Comparison of ENCODE assay signal across 8 cellular contexts in genomic region chr16:30407794-30408534, GRCh38. TPM values are rescaled to one million over a fixed set of nuclear protein-coding genes. Genes with fewer than 3 reads are reported as not detected.
DNase-seq lines count a peak whose midpoint lies in the region; TF ChIP-seq lines count a peak whose summit lies in the region.

No MANE protein-coding gene starts in this region.

- H3K36me3 Mint-ChIP-seq in H9 (ENCODE audit: insufficient read depth in 1 of 3, low read depth in 3 of 3) = peaks cover 16 to 22% (median 16%) of the 10 kb centered on the region in 3 experiments; a peak in 6 of 7 replicates

- peak overlapping the region; percentile 77 for H3K18ac ChIP-seq in H9 (ENCODE audit: insufficient read length, low read depth, low read length)

- no peak for DNase-seq in BJ (ENCODE audit: low read depth)
- no peak for DNase-seq in H9
- DNase-seq in ascending aorta (ENCODE audit: low spot score in 2 of 2) = no peak
- no peak for DNase-seq in NCI-H226
- no peak for DNase-seq in kidney glomerular epithelial cell (lab: John Stamatoyannopoulos, UW)
- DNase-seq in KBM-7 = no peak

- no peak overlapping the region for H2AK5ac ChIP-seq in H9 (ENCODE audit: insufficient read length, low read length)

- H3K4me3 ChIP-seq in BJ (ENCODE audit: low read depth, low read length) (peak overlapping the region; percentile 57), ascending aorta (peak overlapping the region; percentile 67 to 82), iPS-18c (ENCODE audit: insufficient read depth, low read depth, low read length) (peak overlapping the region; percentile 80), subcutaneous abdominal adipose tissue (ENCODE audit: low read depth in 1 of 5, low read length in 5 of 5) (peak overlapping the region in 4 of 5 donors; percentile 58 to 77 (median 64))

- H3K36me3 ChIP-seq in BJ (ENCODE audit: control insufficient read depth, insufficient read depth, low read length) (peaks cover 4% of the 10 kb centered on the region), ascending aorta (peaks cover 5 to 11% of the 10 kb centered on the region in 2 donors), subcutaneous abdominal adipose tissue (ENCODE audit: control insufficient read depth in 5 of 5, insufficient read depth in 5 of 5, low read length in 5 of 5) (peaks cover 0 to 11% (median 5%) of the 10 kb centered on the region in 5 donors)

- no peak overlapping the region for H3K23ac ChIP-seq in H9 (ENCODE audit: insufficient read length, low read depth, low read length)

- H3K4me1 ChIP-seq in H9 (ENCODE audit: insufficient read depth, low read length) = no peaks in the 10 kb centered on the region
- H3K4me1 ChIP-seq in ascending aorta = peaks cover 8 to 16% of the 10 kb centered on the region in 2 donors
- H3K4me1 ChIP-seq in subcutaneous abdominal adipose tissue (ENCODE audit: control insufficient read depth in 5 of 5, insufficient read depth in 5 of 5, low read length in 5 of 5) = peaks cover 4 to 27% (median 24%) of the 10 kb centered on the region in 5 donors

- H4K5ac ChIP-seq in H9 (ENCODE audit: insufficient read length, low read depth, low read length) = no peak overlapping the region

- TF ChIP-seq CTCF in BJ (IDR thresholded peaks at IDR 0.05; ENCODE audit: insufficient read depth, low read depth, low read length) = no peak
- TF ChIP-seq CTCF in H9 (conservative IDR thresholded peaks at IDR 0.05) = no peak
- no peak for TF ChIP-seq CTCF in ascending aorta (IDR thresholded peaks at IDR 0.05)

- no CpG with 5 or more reads among the region's 20 CpGs for WGBS in H9 (ENCODE audit: extremely low coverage, insufficient read length, low lambda C conversion rate)

- H3K79me1 ChIP-seq in H9 (ENCODE audit: insufficient read depth, low read depth, low read length, poor library complexity, severe bottlenecking) = no peaks in the 10 kb centered on the region

- POLR2A ChIA-PET in BJ (lab: Charles Lee) = interaction anchor here (0.6 to 0.9 kb wide), 3 partner anchors 10 to 760 kb away, joined by 3 to 8 read pairs (median 8); partner anchors contain the start of gene PRR14

- H2BK12ac ChIP-seq in H9 (ENCODE audit: insufficient read length, low read depth, low read length) = no peak overlapping the region

- peak overlapping the region; percentile 80 to 87 for H3K4me3 Mint-ChIP-seq in H9

- H3K27me3 ChIP-seq in BJ (ENCODE audit: control insufficient read depth, insufficient read depth, low read length) (no peaks in the 10 kb centered on the region), H9 (ENCODE audit: insufficient read depth, low read length) (no peaks in the 10 kb centered on the region), ascending aorta (no peaks in the 10 kb centered on the region), subcutaneous abdominal adipose tissue (ENCODE audit: control insufficient read depth in 5 of 5, insufficient read depth in 4 of 5, low read length in 5 of 5) (no peaks in the 10 kb centered on the region)

- no peak overlapping the region for H3K56ac ChIP-seq in H9 (ENCODE audit: insufficient read length, low read depth, low read length)

- no peaks in the 10 kb centered on the region for H3K9me3 ChIP-seq in H9 (ENCODE audit: control insufficient read depth, low read depth, low read length)
- H3K9me3 ChIP-seq in ascending aorta = no peaks in the 10 kb centered on the region
- H3K9me3 ChIP-seq in iPS-18c (ENCODE audit: control insufficient read depth, insufficient read depth, low read length) = no peaks in the 10 kb centered on the region
- no peaks in the 10 kb centered on the region for H3K9me3 ChIP-seq in subcutaneous abdominal adipose tissue (ENCODE audit: control insufficient read depth in 5 of 5, low read length in 5 of 5)

- peaks cover 4% of the 10 kb centered on the region for H3K23me2 ChIP-seq in H9 (ENCODE audit: insufficient read length, low read depth, low read length, poor library complexity, severe bottlenecking)

- in situ Hi-C loops in KBM-7 (cut with MboI; ENCODE audit: low pct_unique_long_range_greater_than_20kb, low sequenced_read_pairs) = loop anchor here (10.0 kb wide), 1 partner anchor 53 kb away; the partner anchor contains the start of gene CD2BP2

- peaks cover 2% of the 10 kb centered on the region; the same call in 1 of the 2 replicates for H3K27me3 Mint-ChIP-seq in H9 (ENCODE audit: low read depth)

- peak overlapping the region in 2 of 3 experiments; percentile 19 to 94; a peak in 4 of 7 replicates for H3K27ac Mint-ChIP-seq in H9

- no peaks in the 10 kb centered on the region for H3K9me3 Mint-ChIP-seq in H9

- H3K4ac ChIP-seq in H9 (ENCODE audit: low read depth, low read length) = no peak overlapping the region

- H3K27ac ChIP-seq in H9 (ENCODE audit: insufficient read length, low read depth, low read length) (no peak overlapping the region), ascending aorta (peak overlapping the region; percentile 79 to 94), subcutaneous abdominal adipose tissue (ENCODE audit: low read depth, low read length) (peak overlapping the region; percentile 63)

- H3K9ac ChIP-seq in H9 (ENCODE audit: extremely low read depth, insufficient read length, low read length) (peak overlapping the region; percentile 66), subcutaneous abdominal adipose tissue (ENCODE audit: low read length in 5 of 5) (peak overlapping the region in 4 of 5 donors; percentile 73 to 89 (median 80))

- H2AFZ ChIP-seq in H9 (ENCODE audit: low read length) = no peak overlapping the region

- no peak overlapping the region for H2BK15ac ChIP-seq in H9 (ENCODE audit: low read depth, low read length)

- H3K79me2 ChIP-seq in H9 (ENCODE audit: insufficient read depth, low read length) = 0 out of 2 replicates have a peak, but pooled peaks cover 1% of the 10 kb centered on the region

- H2BK20ac ChIP-seq in H9 (ENCODE audit: low read depth, low read length, poor library complexity, severe bottlenecking) = no peak overlapping the region

- intact Hi-C loops in ascending aorta (cut with DNase I) = loop anchor here (1.0 to 2.0 kb wide), 3 partner anchors 13 to 37 kb away; partner anchors contain the start of genes TBC1D10B and ZNF48

- CTCF ChIA-PET in BJ (lab: Yijun Ruan, JAX) = interaction anchor here (0.7 to 2.4 kb wide), 12 partner anchors 10 to 376 kb away, joined by 3 to 11 read pairs (median 4); partner anchors contain the start of genes DCTPP1, GDPD3, TBX6 and ZNF48

- no peak overlapping the region for H4K91ac ChIP-seq in H9 (ENCODE audit: insufficient read length, low read depth, low read length)

- peak overlapping the region; percentile 80 for H3K14ac ChIP-seq in H9 (ENCODE audit: insufficient read depth, low read length)

- H3K4me2 ChIP-seq in H9 (ENCODE audit: insufficient read depth, insufficient read length, low read length) = peak overlapping the region; percentile 67

- no peak overlapping the region for H4K8ac ChIP-seq in H9 (replicated peaks; ENCODE audit: insufficient read length, low read depth, low read length)

- no peaks in the 10 kb centered on the region for H4K20me1 ChIP-seq in H9 (ENCODE audit: control insufficient read depth, insufficient read depth, insufficient read length)

- no peak overlapping the region for H2BK120ac ChIP-seq in H9 (ENCODE audit: low read depth, low read length, poor library complexity, severe bottlenecking)

- no peak overlapping the region for H2BK5ac ChIP-seq in H9 (ENCODE audit: insufficient read length, low read length)

- H3T11ph ChIP-seq in H9 (ENCODE audit: low read length) = no peak overlapping the region

- peaks cover 12 to 19% of the 10 kb centered on the region in 2 experiments for H3K4me1 Mint-ChIP-seq in H9

RNA-seq across cellular contexts. Expression of gene ZNF771, which starts 0.6 kb away (rescaled TPM):
- 6.8 and 7.9 TPM in 2 replicates for polyA plus RNA-seq in BJ (2011; rRNA removed)
- polyA minus RNA-seq in BJ (2011; rRNA and poly(A)+ RNA removed) = 2.1 and 4.3 TPM in 2 replicates
- total RNA-seq in H9 (2021) (9.7 and 10.5 TPM in 2 replicates), ascending aorta (49.6 TPM)

RNA-seq across cellular contexts. Expression of gene ZNF48, which starts 12.7 kb away (rescaled TPM):
- 2.8 and 4.6 TPM in 2 replicates for polyA plus RNA-seq in BJ (2011; rRNA removed)
- polyA minus RNA-seq in BJ (2011; rRNA and poly(A)+ RNA removed) = 2.6 and 5.3 TPM in 2 replicates
- total RNA-seq in H9 (2021) (57.3 and 61.2 TPM in 2 replicates), ascending aorta (25.1 TPM)

RNA-seq across cellular contexts. Expression of gene DCTPP1, which starts 21.9 kb away (rescaled TPM):
- 27.5 and 33.9 TPM in 2 replicates for polyA plus RNA-seq in BJ (2011; rRNA removed)
- polyA minus RNA-seq in BJ (2011; rRNA and poly(A)+ RNA removed) = 7.9 and 17.3 TPM in 2 replicates
- total RNA-seq in H9 (2021) = 78.1 and 78.3 TPM in 2 replicates
- 7.2 TPM for total RNA-seq in ascending aorta

RNA-seq across cellular contexts. Expression of gene SEPTIN1, which starts 25.6 kb away (rescaled TPM):
- 0.17 and 0.22 TPM in 2 replicates for polyA plus RNA-seq in BJ (2011; rRNA removed)
- not detected in 2 replicates for polyA minus RNA-seq in BJ (2011; rRNA and poly(A)+ RNA removed)
- total RNA-seq in H9 (2021) (1.4 and 2.5 TPM in 2 replicates), ascending aorta (not detected)

RNA-seq across cellular contexts. Expression of gene MYL11, which starts 33.4 kb away (rescaled TPM):
- polyA plus RNA-seq in BJ (2011; rRNA removed) = 0.59 and 0.69 TPM in 2 replicates
- 0.85 TPM in 1 of 2 replicates, not detected in the other for polyA minus RNA-seq in BJ (2011; rRNA and poly(A)+ RNA removed)
- total RNA-seq in H9 (2021) (0.70 and 1.4 TPM in 2 replicates), ascending aorta (not detected)
